Comparison of ENCODE assay signal across 1 cellular context in the genomic region with DNA sequence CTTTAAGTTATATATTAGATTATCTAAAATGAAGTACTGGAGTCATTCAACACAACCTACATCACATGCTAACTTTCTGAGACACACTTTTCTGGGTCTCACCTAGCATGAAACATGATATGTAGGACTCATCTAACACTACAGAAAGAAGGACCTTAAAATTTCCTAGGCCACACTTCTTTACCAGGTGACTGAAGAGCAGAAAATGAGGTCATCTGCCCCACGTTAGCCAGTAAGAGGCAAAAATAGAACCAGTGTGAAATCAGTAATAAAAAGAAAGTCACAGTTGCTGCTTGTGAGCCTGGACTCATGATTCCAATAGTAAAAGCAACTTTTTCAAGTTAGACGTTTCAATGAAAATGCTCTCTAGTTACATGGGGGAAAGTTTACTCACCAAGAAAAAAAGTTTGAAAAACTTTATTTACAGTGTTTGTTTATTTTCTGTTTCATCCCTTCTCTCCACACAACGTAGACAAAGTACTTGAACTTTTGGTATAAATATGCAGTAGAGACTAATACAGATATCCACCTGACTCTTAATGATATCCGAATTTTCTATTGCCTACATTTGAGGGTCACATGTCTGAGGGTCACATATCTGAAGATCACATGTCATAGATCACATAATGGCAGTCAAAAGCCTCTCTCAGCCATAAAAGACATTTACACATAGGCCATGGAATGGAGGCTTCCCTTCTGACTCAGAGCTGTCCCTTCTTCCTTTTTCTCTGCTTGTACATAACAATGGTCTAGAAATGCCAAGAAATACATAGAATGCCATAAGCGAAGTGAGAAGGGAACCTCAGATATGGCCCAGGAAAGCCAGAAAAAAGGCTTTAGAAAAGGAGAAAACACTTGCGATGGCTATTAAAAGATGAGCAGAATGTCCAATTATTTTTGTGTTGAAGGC.
TF ChIP-seq lines count a peak whose summit lies in the region.

No MANE protein-coding gene starts in this region.

TF ChIP-seq in GM12878, 131 proteins besides CTCF, POLR2A, EP300 and RAD21:
- TF ChIP-seq, protein P1, sequence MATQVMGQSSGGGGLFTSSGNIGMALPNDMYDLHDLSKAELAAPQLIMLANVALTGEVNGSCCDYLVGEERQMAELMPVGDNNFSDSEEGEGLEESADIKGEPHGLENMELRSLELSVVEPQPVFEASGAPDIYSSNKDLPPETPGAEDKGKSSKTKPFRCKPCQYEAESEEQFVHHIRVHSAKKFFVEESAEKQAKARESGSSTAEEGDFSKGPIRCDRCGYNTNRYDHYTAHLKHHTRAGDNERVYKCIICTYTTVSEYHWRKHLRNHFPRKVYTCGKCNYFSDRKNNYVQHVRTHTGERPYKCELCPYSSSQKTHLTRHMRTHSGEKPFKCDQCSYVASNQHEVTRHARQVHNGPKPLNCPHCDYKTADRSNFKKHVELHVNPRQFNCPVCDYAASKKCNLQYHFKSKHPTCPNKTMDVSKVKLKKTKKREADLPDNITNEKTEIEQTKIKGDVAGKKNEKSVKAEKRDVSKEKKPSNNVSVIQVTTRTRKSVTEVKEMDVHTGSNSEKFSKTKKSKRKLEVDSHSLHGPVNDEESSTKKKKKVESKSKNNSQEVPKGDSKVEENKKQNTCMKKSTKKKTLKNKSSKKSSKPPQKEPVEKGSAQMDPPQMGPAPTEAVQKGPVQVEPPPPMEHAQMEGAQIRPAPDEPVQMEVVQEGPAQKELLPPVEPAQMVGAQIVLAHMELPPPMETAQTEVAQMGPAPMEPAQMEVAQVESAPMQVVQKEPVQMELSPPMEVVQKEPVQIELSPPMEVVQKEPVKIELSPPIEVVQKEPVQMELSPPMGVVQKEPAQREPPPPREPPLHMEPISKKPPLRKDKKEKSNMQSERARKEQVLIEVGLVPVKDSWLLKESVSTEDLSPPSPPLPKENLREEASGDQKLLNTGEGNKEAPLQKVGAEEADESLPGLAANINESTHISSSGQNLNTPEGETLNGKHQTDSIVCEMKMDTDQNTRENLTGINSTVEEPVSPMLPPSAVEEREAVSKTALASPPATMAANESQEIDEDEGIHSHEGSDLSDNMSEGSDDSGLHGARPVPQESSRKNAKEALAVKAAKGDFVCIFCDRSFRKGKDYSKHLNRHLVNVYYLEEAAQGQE (IDR thresholded peaks at IDR 0.05; ENCODE audit: low read depth, low read length) = no peak
- TF ChIP-seq IRF4 (IDR thresholded peaks at IDR 0.05; ENCODE audit: low read depth, low read length) = no peak
- TF ChIP-seq SMAD5 (IDR thresholded peaks at IDR 0.05; ENCODE audit: low read depth) = no peak
- peak; percentile 58; the same call in 1 of the 2 replicates for TF ChIP-seq CREB1 (IDR thresholded peaks at IDR 0.05; ENCODE audit: low read depth)
- TF ChIP-seq, protein P2, sequence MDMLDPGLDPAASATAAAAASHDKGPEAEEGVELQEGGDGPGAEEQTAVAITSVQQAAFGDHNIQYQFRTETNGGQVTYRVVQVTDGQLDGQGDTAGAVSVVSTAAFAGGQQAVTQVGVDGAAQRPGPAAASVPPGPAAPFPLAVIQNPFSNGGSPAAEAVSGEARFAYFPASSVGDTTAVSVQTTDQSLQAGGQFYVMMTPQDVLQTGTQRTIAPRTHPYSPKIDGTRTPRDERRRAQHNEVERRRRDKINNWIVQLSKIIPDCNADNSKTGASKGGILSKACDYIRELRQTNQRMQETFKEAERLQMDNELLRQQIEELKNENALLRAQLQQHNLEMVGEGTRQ (IDR thresholded peaks at IDR 0.05; ENCODE audit: borderline replicate concordance, low read depth, low read length) = no peak
- TF ChIP-seq YBX1 (IDR thresholded peaks at IDR 0.05) = no peak
- TF ChIP-seq JUNB (IDR thresholded peaks at IDR 0.05) = peak; percentile 42; the same call in 1 of the 2 replicates
- no peak for TF ChIP-seq CHD1 (IDR thresholded peaks at IDR 0.05; ENCODE audit: low read depth, low read length)
- TF ChIP-seq MYC (IDR thresholded peaks at IDR 0.05; ENCODE audit: insufficient read depth, insufficient read length, insufficient replicate concordance, low read length, severe bottlenecking) = no peak
- no peak for TF ChIP-seq NFXL1 (IDR thresholded peaks at IDR 0.05; ENCODE audit: borderline replicate concordance)
- TF ChIP-seq GATAD2B (conservative IDR thresholded peaks at IDR 0.05; ENCODE audit: low read depth) = no peak
- no peak for TF ChIP-seq TAF1 (IDR thresholded peaks at IDR 0.05; ENCODE audit: borderline replicate concordance, low read depth, low read length)
- no peak for TF ChIP-seq BHLHE40 (IDR thresholded peaks at IDR 0.05; ENCODE audit: borderline replicate concordance in 1 of 2, low read depth in 2 of 2, low read length in 1 of 2)
- TF ChIP-seq, protein P3, sequence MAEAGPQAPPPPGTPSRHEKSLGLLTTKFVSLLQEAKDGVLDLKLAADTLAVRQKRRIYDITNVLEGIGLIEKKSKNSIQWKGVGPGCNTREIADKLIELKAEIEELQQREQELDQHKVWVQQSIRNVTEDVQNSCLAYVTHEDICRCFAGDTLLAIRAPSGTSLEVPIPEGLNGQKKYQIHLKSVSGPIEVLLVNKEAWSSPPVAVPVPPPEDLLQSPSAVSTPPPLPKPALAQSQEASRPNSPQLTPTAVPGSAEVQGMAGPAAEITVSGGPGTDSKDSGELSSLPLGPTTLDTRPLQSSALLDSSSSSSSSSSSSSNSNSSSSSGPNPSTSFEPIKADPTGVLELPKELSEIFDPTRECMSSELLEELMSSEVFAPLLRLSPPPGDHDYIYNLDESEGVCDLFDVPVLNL (IDR thresholded peaks at IDR 0.05; ENCODE audit: low read depth, low read length) = no peak
- no peak for TF ChIP-seq TCF7 (IDR thresholded peaks at IDR 0.05; ENCODE audit: borderline replicate concordance)
- peak; percentile 20; the same call in 1 of the 2 replicates for TF ChIP-seq RUNX3 (IDR thresholded peaks at IDR 0.05; ENCODE audit: low read length)
- no peak for TF ChIP-seq ESRRA (IDR thresholded peaks at IDR 0.05; ENCODE audit: low read length)
- TF ChIP-seq, protein P4, sequence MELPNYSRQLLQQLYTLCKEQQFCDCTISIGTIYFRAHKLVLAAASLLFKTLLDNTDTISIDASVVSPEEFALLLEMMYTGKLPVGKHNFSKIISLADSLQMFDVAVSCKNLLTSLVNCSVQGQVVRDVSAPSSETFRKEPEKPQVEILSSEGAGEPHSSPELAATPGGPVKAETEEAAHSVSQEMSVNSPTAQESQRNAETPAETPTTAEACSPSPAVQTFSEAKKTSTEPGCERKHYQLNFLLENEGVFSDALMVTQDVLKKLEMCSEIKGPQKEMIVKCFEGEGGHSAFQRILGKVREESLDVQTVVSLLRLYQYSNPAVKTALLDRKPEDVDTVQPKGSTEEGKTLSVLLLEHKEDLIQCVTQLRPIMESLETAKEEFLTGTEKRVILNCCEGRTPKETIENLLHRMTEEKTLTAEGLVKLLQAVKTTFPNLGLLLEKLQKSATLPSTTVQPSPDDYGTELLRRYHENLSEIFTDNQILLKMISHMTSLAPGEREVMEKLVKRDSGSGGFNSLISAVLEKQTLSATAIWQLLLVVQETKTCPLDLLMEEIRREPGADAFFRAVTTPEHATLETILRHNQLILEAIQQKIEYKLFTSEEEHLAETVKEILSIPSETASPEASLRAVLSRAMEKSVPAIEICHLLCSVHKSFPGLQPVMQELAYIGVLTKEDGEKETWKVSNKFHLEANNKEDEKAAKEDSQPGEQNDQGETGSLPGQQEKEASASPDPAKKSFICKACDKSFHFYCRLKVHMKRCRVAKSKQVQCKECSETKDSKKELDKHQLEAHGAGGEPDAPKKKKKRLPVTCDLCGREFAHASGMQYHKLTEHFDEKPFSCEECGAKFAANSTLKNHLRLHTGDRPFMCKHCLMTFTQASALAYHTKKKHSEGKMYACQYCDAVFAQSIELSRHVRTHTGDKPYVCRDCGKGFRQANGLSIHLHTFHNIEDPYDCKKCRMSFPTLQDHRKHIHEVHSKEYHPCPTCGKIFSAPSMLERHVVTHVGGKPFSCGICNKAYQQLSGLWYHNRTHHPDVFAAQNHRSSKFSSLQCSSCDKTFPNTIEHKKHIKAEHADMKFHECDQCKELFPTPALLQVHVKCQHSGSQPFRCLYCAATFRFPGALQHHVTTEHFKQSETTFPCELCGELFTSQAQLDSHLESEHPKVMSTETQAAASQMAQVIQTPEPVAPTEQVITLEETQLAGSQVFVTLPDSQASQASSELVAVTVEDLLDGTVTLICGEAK (IDR thresholded peaks at IDR 0.05; ENCODE audit: borderline replicate concordance) = peak; percentile 75
- TF ChIP-seq SMC3 (IDR thresholded peaks at IDR 0.05; ENCODE audit: borderline replicate concordance, low read length) = no peak
- no peak for TF ChIP-seq KAT2A (conservative IDR thresholded peaks at IDR 0.05; ENCODE audit: control insufficient read depth, low read depth, low read length)
- TF ChIP-seq SIX5 (IDR thresholded peaks at IDR 0.05; ENCODE audit: low read depth, low read length, severe bottlenecking) = no peak
- no peak for TF ChIP-seq CHD2 (IDR thresholded peaks at IDR 0.05; ENCODE audit: borderline replicate concordance, low read depth, low read length)
- TF ChIP-seq MEF2A (IDR thresholded peaks at IDR 0.05; ENCODE audit: insufficient read depth, low read depth, low read length) = no peak
- TF ChIP-seq FOXK2 (IDR thresholded peaks at IDR 0.05) = no peak
- TF ChIP-seq, protein P5, sequence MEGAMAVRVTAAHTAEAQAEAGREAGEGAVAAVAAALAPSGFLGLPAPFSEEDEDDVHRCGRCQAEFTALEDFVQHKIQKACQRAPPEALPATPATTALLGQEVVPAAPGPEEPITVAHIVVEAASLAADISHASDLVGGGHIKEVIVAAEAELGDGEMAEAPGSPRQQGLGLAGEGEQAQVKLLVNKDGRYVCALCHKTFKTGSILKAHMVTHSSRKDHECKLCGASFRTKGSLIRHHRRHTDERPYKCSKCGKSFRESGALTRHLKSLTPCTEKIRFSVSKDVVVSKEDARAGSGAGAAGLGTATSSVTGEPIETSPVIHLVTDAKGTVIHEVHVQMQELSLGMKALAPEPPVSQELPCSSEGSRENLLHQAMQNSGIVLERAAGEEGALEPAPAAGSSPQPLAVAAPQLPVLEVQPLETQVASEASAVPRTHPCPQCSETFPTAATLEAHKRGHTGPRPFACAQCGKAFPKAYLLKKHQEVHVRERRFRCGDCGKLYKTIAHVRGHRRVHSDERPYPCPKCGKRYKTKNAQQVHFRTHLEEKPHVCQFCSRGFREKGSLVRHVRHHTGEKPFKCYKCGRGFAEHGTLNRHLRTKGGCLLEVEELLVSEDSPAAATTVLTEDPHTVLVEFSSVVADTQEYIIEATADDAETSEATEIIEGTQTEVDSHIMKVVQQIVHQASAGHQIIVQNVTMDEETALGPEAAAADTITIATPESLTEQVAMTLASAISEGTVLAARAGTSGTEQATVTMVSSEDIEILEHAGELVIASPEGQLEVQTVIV (IDR thresholded peaks at IDR 0.05; ENCODE audit: borderline replicate concordance, partially characterized antibody) = no peak
- no peak for TF ChIP-seq HDAC6 (IDR thresholded peaks at IDR 0.05; ENCODE audit: unreplicated experiment)
- peak; percentile 48; the same call in 1 of the 2 replicates for TF ChIP-seq NFIC (IDR thresholded peaks at IDR 0.05; ENCODE audit: low read depth, low read length)
- TF ChIP-seq ATF7 (IDR thresholded peaks at IDR 0.05; ENCODE audit: low read depth) = no peak; the same call in 1 of the 2 replicates
- TF ChIP-seq, protein P6, sequence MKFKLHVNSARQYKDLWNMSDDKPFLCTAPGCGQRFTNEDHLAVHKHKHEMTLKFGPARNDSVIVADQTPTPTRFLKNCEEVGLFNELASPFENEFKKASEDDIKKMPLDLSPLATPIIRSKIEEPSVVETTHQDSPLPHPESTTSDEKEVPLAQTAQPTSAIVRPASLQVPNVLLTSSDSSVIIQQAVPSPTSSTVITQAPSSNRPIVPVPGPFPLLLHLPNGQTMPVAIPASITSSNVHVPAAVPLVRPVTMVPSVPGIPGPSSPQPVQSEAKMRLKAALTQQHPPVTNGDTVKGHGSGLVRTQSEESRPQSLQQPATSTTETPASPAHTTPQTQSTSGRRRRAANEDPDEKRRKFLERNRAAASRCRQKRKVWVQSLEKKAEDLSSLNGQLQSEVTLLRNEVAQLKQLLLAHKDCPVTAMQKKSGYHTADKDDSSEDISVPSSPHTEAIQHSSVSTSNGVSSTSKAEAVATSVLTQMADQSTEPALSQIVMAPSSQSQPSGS (IDR thresholded peaks at IDR 0.05; ENCODE audit: low read length) = peak; percentile 30; the same call in 1 of the 2 replicates
- TF ChIP-seq NBN (IDR thresholded peaks at IDR 0.05) = no peak
TF ChIP-seq in GM12878: peak in this region for 6.
